ENCODE assay signal across 24 cellular contexts in the genomic region with DNA sequence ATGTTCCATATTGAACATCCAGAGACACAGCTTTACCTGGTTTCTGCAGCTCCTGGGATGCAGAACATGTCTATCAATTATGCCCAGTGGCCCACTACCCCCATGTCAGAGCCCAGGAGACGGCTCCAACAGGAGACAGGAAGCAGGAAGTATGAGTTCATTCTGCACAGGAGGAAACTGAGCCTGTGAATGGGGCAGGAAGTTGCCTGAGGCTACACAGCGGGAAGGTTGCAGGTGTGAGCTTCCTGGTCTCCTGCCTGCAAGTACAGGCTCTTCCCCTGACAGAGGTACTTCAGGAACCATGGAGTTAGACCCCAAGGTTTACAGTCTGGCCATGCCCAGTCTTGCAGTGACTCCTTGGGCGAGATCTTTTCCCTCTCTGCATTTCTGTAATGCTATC. TPM values are rescaled to one million over a fixed set of nuclear protein-coding genes. Genes with fewer than 3 reads are reported as not detected.
DNase-seq lines count a peak whose midpoint lies in the region; ATAC-seq and TF ChIP-seq lines count a peak whose summit lies in the region.
"Had no signal": no experiment of that assay in that cellular context is flagged by ENCODE, and none has a peak within 500 bp of the region (broad histone marks: within the 10 kb centered on the region; RNA-seq: fewer than 3 reads in every experiment).

No MANE protein-coding gene starts in this region.

- no peak for TF ChIP-seq EP300 in upper lobe of left lung (IDR thresholded peaks at IDR 0.05)

- no peak overlapping the region for H3K4me3 ChIP-seq in epithelial cell of esophagus (ENCODE audit: low read length)
- no peak overlapping the region for H3K4me3 ChIP-seq in upper lobe of left lung
- H3K4me3 ChIP-seq: ovary, right atrium auricular region had no signal

- peak overlapping the region; percentile 29 for H3K4me3 Mint-ChIP-seq in T-helper 1 cell treated with Interleukin-12 subunit alpha and Interleukin-12 subunit beta and Interleukin-4 antibody, amounts not matched to agents 30 μg/mL and 1 μg/mL, for 36 hours
- H3K4me3 Mint-ChIP-seq: activated CD4-positive, alpha-beta T cell treated with anti-CD3 and anti-CD28 coated beads, Interleukin-2, amount 10 ng/mL, durations not matched to agents 24 days and 14 days had no signal

- H3K4me1 Mint-ChIP-seq in T-helper 1 cell treated with Interleukin-12 subunit alpha and Interleukin-12 subunit beta and Interleukin-4 antibody, amounts not matched to agents 30 μg/mL and 1 μg/mL, for 36 hours (ENCODE audit: low read depth): peaks cover 9% of the 10 kb centered on the region

- no peaks in the 10 kb centered on the region for H3K9me3 Mint-ChIP-seq in T-helper 1 cell treated with Interleukin-12 subunit alpha and Interleukin-12 subunit beta and Interleukin-4 antibody, amounts not matched to agents 30 μg/mL and 1 μg/mL, for 36 hours
- H3K9me3 Mint-ChIP-seq: activated CD4-positive, alpha-beta T cell treated with anti-CD3 and anti-CD28 coated beads, Interleukin-2, amount 10 ng/mL, durations not matched to agents 24 days and 14 days had no signal

- no peak for DNase-seq in T-helper 1 cell
- DNase-seq in epithelial cell of esophagus (ENCODE audit: low read depth): peak; percentile 76
- no peak for DNase-seq in upper lobe of left lung
- DNase-seq in GM03348 (ENCODE audit: low spot score): no peak
- DNase-seq: 8988T; activated CD4-positive, alpha-beta T cell treated with anti-CD3 and anti-CD28 coated beads, Interleukin-2, amount 10 ng/mL, durations not matched to agents 24 days and 14 days; AML-193; brain microvascular endothelial cell; EL; foreskin melanocyte; hypothalamus; Kasumi-1; kidney; naive B cell; NCI-H1105 treated with DMSO at 0.1 percent for 48 hours; NCI-H2171; NCI-H526; ovary; stimulated activated CD8-positive, alpha-beta memory T cell treated with anti-CD3 and anti-CD28 coated beads, Interleukin-4, amount 100 ng/mL, for 48 hours had no signal

- peaks cover 43% of the 10 kb centered on the region for H3K27me3 Mint-ChIP-seq in T-helper 1 cell treated with Interleukin-12 subunit alpha and Interleukin-12 subunit beta and Interleukin-4 antibody, amounts not matched to agents 30 μg/mL and 1 μg/mL, for 36 hours (ENCODE audit: low read depth)

- peak overlapping the region in 3 of 4 donors; percentile 21 to 61 (median 51) for H3K27ac ChIP-seq in upper lobe of left lung
- H3K27ac ChIP-seq: brain microvascular endothelial cell, ovary, right atrium auricular region had no signal

- H3K9me3 ChIP-seq in upper lobe of left lung: no peaks in the 10 kb centered on the region
- H3K9me3 ChIP-seq: ovary had no signal

- H3K36me3 ChIP-seq in upper lobe of left lung: no peaks in the 10 kb centered on the region
- H3K36me3 ChIP-seq: brain microvascular endothelial cell, ovary, right atrium auricular region had no signal

- H3K4me1 ChIP-seq in upper lobe of left lung: peaks cover 26 to 65% (median 49%) of the 10 kb centered on the region in 4 donors

- no peak for TF ChIP-seq CTCF in epithelial cell of esophagus (IDR thresholded peaks at IDR 0.05; ENCODE audit: insufficient read depth, low read depth, low read length, missing control alignments)
- TF ChIP-seq CTCF in upper lobe of left lung (IDR thresholded peaks at IDR 0.05): no peak

- peaks cover 0 to 10% (median 0%) of the 10 kb centered on the region in 4 donors for H3K27me3 ChIP-seq in upper lobe of left lung
- H3K27me3 ChIP-seq: brain microvascular endothelial cell, ovary, right atrium auricular region had no signal

- TF ChIP-seq POLR2A in upper lobe of left lung (IDR thresholded peaks at IDR 0.05): no peak

- ATAC-seq in upper lobe of left lung (ENCODE audit: low FRiP score in 2 of 2): no peak
- no peak for ATAC-seq in HG03025 (IDR thresholded peaks at IDR 0.05; ENCODE audit: low FRiP score, unreplicated experiment)
- ATAC-seq in GM21529 (IDR thresholded peaks at IDR 0.05; ENCODE audit: unreplicated experiment): no peak

- no peaks in the 10 kb centered on the region for H3K36me3 Mint-ChIP-seq in T-helper 1 cell treated with Interleukin-12 subunit alpha and Interleukin-12 subunit beta and Interleukin-4 antibody, amounts not matched to agents 30 μg/mL and 1 μg/mL, for 36 hours (ENCODE audit: low read depth)

- WGBS in upper lobe of left lung, 2 donors: 34 to 50% methylated on average over 3 of the region's 3 CpGs

- no peak overlapping the region for H3K27ac Mint-ChIP-seq in T-helper 1 cell treated with Interleukin-12 subunit alpha and Interleukin-12 subunit beta and Interleukin-4 antibody, amounts not matched to agents 30 μg/mL and 1 μg/mL, for 36 hours
- H3K27ac Mint-ChIP-seq: activated CD4-positive, alpha-beta T cell treated with anti-CD3 and anti-CD28 coated beads, Interleukin-2, amount 10 ng/mL, durations not matched to agents 24 days and 14 days had no signal

TF ChIP-seq in PFSK-1, 5 proteins besides CTCF, POLR2A, EP300 and RAD21:
- TF ChIP-seq SIN3A (IDR thresholded peaks at IDR 0.05; ENCODE audit: borderline replicate concordance, insufficient read depth, low read length) (peak; percentile 66; the same call in 1 of the 2 replicates), FOXP2 (optimal IDR thresholded peaks at IDR 0.05; ENCODE audit: borderline replicate concordance, extremely low read depth, extremely low read length, insufficient read depth) (no peak)
TF ChIP-seq in PFSK-1: peak in this region for 1.

RNA-seq across cellular contexts. Expression of a gene that starts 2.8 kb away (rescaled TPM):
- polyA plus RNA-seq in PFSK-1 (2012; ENCODE audit: insufficient read length, low read depth): 59.4 TPM
- 100 to 1,000 TPM in 1 of 6 donors, 10 to 100 TPM in 5; 42.9 to 143 (median 61.3) TPM for total RNA-seq in upper lobe of left lung

RNA-seq across cellular contexts. Expression of a gene that starts 47.3 kb away (rescaled TPM):
- 307 TPM for polyA plus RNA-seq in PFSK-1 (2012; ENCODE audit: insufficient read length, low read depth)
- 100 to 1,000 TPM in 5 of 6 donors, 10 to 100 TPM in 1; 97.3 to 351 (median 134) TPM for total RNA-seq in upper lobe of left lung
